In the genomic region with DNA sequence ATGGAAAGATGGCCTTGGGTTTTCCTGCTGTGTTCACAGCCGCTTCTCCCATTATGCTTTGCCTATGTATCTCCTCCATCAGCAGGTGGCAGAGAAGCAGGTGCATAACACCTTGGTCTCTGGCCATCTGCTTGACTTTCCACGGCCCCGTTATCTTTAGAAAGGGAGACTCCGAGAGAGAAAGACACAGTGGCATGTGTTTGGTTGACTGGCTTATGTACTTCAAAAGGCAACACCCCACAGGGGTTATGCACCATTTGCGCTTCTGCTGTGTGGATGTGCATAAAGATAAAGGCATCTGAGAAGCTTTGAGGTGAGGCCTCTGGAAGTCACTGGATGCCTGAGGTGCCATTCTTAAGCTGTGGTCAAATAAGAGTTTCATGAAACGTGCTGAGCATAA, we compare ENCODE assay signal across 24 cellular contexts.
"Had no signal": no experiment of that assay in that cellular context is flagged by ENCODE, and none has a peak within 500 bp of the region (broad histone marks: within the 10 kb centered on the region; RNA-seq: fewer than 3 reads in every experiment).

No MANE protein-coding gene starts in this region.

- H3K9me3 ChIP-seq: body of pancreas, left ventricle myocardium inferior, right lobe of liver, tibial artery had no signal

- H3K36me3 ChIP-seq: left ventricle myocardium inferior, neural progenitor cell, right lobe of liver, tibial artery had no signal

- H3K9ac ChIP-seq: neural progenitor cell had no signal

- H3K4me3 Mint-ChIP-seq: activated CD8-positive, alpha-beta memory T cell treated with anti-CD3 and anti-CD28 coated beads, Interleukin-2, amount 10 ng/mL, durations not matched to agents 7 days and 5 days; activated CD8-positive, alpha-beta T cell treated with anti-CD3 and anti-CD28 coated beads for 36 hours; mesothelial cell of epicardium; naive thymus-derived CD8-positive, alpha-beta T cell; neural progenitor cell; stimulated activated effector memory CD8-positive, alpha-beta T cell treated with anti-CD3 and anti-CD28 coated beads, Interleukin-12 subunit alpha, Interleukin-12 subunit beta, amount 100 ng/mL, for 72 hours; stimulated activated naive CD8-positive, alpha-beta T cell treated with anti-CD3 and anti-CD28 coated beads, Interleukin-15, amount 100 ng/mL, for 72 hours had no signal

- H3K4me3 ChIP-seq: body of pancreas, left ventricle myocardium inferior, neural progenitor cell, right lobe of liver, tibial artery had no signal

- H3K27me3 ChIP-seq: body of pancreas, neural progenitor cell, right lobe of liver, tibial artery had no signal

- H3K27ac ChIP-seq: body of pancreas, left ventricle myocardium inferior, neural progenitor cell, right lobe of liver, tibial artery had no signal

- H3K4me1 Mint-ChIP-seq: activated CD8-positive, alpha-beta memory T cell treated with anti-CD3 and anti-CD28 coated beads, Interleukin-2, amount 10 ng/mL, durations not matched to agents 7 days and 5 days; mesothelial cell of epicardium; naive thymus-derived CD8-positive, alpha-beta T cell; stimulated activated effector memory CD8-positive, alpha-beta T cell treated with anti-CD3 and anti-CD28 coated beads, Interleukin-12 subunit alpha, Interleukin-12 subunit beta, amount 100 ng/mL, for 72 hours; stimulated activated naive CD8-positive, alpha-beta T cell treated with anti-CD3 and anti-CD28 coated beads, Interleukin-15, amount 100 ng/mL, for 72 hours had no signal

- H3K36me3 Mint-ChIP-seq: activated CD8-positive, alpha-beta memory T cell treated with anti-CD3 and anti-CD28 coated beads, Interleukin-2, amount 10 ng/mL, durations not matched to agents 7 days and 5 days; mesothelial cell of epicardium; naive thymus-derived CD8-positive, alpha-beta T cell; stimulated activated effector memory CD8-positive, alpha-beta T cell treated with anti-CD3 and anti-CD28 coated beads, Interleukin-12 subunit alpha, Interleukin-12 subunit beta, amount 100 ng/mL, for 72 hours had no signal

- H3K9me3 Mint-ChIP-seq: activated CD8-positive, alpha-beta T cell treated with anti-CD3 and anti-CD28 coated beads for 36 hours; neural progenitor cell; stimulated activated effector memory CD8-positive, alpha-beta T cell treated with anti-CD3 and anti-CD28 coated beads, Interleukin-12 subunit alpha, Interleukin-12 subunit beta, amount 100 ng/mL, for 72 hours; stimulated activated naive CD8-positive, alpha-beta T cell treated with anti-CD3 and anti-CD28 coated beads, Interleukin-15, amount 100 ng/mL, for 72 hours had no signal

- DNase-seq: activated CD4-positive, alpha-beta T cell treated with anti-CD3 and anti-CD28 coated beads for 48 hours; activated CD8-positive, alpha-beta memory T cell treated with anti-CD3 and anti-CD28 coated beads, Interleukin-2, amount 10 ng/mL, durations not matched to agents 7 days and 5 days; activated CD8-positive, alpha-beta T cell treated with anti-CD3 and anti-CD28 coated beads for 36 hours; activated effector memory CD4-positive, alpha-beta T cell treated with anti-CD3 and anti-CD28 coated beads, Interleukin-2, amount 50 U/mL, for 16 hours; activated naive CD4-positive, alpha-beta T cell treated with anti-CD3 and anti-CD28 coated beads, Interleukin-2, amount 50 U/mL, for 16 hours; activated T-cell treated with anti-CD3 and anti-CD28 coated beads for 4 hours; anterior cingulate cortex; dermis blood vessel endothelial cell; effector memory CD4-positive, alpha-beta T cell; foreskin melanocyte; left ventricle myocardium inferior; naive thymus-derived CD8-positive, alpha-beta T cell; posterior cingulate gyrus; right lobe of liver; small intestine; stimulated activated CD4-positive, alpha-beta T cell treated with anti-CD3 and anti-CD28 coated beads, Interleukin-2, amount 100 ng/mL, for 24 hours; stimulated activated naive CD8-positive, alpha-beta T cell treated with anti-CD3 and anti-CD28 coated beads, Interleukin-15, amount 100 ng/mL, for 72 hours; T1000; tibial artery had no signal

- H3K4me1 ChIP-seq: body of pancreas, left ventricle myocardium inferior, tibial artery had no signal

- H3K27ac Mint-ChIP-seq: activated CD8-positive, alpha-beta memory T cell treated with anti-CD3 and anti-CD28 coated beads, Interleukin-2, amount 10 ng/mL, durations not matched to agents 7 days and 5 days; activated CD8-positive, alpha-beta T cell treated with anti-CD3 and anti-CD28 coated beads for 36 hours; mesothelial cell of epicardium; neural progenitor cell; stimulated activated effector memory CD8-positive, alpha-beta T cell treated with anti-CD3 and anti-CD28 coated beads, Interleukin-12 subunit alpha, Interleukin-12 subunit beta, amount 100 ng/mL, for 72 hours; stimulated activated naive CD8-positive, alpha-beta T cell treated with anti-CD3 and anti-CD28 coated beads, Interleukin-15, amount 100 ng/mL, for 72 hours had no signal

- ATAC-seq: activated CD8-positive, alpha-beta memory T cell treated with anti-CD3 and anti-CD28 coated beads, Interleukin-2, amount 10 ng/mL, durations not matched to agents 7 days and 5 days; activated CD8-positive, alpha-beta T cell treated with anti-CD3 and anti-CD28 coated beads for 36 hours; body of pancreas; esophagus mucosa; naive thymus-derived CD8-positive, alpha-beta T cell; right lobe of liver; stimulated activated effector memory CD8-positive, alpha-beta T cell treated with anti-CD3 and anti-CD28 coated beads, Interleukin-12 subunit alpha, Interleukin-12 subunit beta, amount 100 ng/mL, for 72 hours; stimulated activated naive CD8-positive, alpha-beta T cell treated with anti-CD3 and anti-CD28 coated beads, Interleukin-15, amount 100 ng/mL, for 72 hours had no signal
